Comparison of ENCODE assay signal across 10 cellular contexts in the genomic region with DNA sequence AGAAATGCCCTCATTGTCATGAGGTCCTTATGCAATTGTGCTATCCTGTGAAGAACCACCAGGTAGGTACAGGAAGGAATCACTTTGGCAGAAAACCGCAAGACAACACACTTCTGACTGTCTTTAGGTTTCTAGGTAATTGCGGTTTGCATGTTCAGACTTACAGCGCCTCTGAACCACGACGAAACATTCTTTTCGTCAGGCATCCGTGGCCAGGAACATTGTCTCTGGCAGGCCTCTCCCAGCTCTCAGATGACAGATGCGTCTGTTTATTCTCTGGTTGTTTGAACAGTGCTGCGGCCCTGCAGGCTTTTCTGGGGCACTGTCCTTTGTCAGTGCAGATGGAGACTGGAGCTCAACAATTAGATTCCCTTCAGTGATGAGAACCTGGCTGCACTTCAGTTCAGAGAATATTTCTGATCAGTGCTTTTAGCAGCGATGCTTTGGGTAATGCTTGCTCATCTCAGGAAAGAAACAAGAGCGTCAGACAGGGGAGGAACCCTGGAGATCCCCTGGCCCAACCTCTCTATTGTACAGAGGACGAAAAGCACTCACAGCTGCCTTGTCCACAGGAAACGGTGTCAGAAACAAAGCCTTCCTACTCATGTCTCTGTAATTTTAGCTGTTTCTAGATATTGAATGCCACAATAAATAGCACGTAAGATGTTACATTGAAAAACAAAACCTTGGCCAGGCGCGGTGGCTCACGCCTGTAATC.
DNase-seq lines count a peak whose midpoint lies in the region; ATAC-seq and TF ChIP-seq lines count a peak whose summit lies in the region.
"Had no signal": no experiment of that assay in that cellular context is flagged by ENCODE, and none has a peak within 500 bp of the region (broad histone marks: within the 10 kb centered on the region; RNA-seq: fewer than 3 reads in every experiment).

No MANE protein-coding gene starts in this region.

- H3K36me3 ChIP-seq in adipocyte (ENCODE audit: control insufficient read depth, insufficient read depth, low read length, severe bottlenecking): no peaks in the 10 kb centered on the region
- no peaks in the 10 kb centered on the region for H3K36me3 ChIP-seq in lung (ENCODE audit: control insufficient read depth in 2 of 2, insufficient read depth in 2 of 2, low read length in 2 of 2)

- in situ Hi-C loops in GM13977 (cut with MboI; ENCODE audit: low pct_unique_long_range_greater_than_20kb, low sequenced_read_pairs, unreplicated experiment): no loop called here

- DNase-seq in COLO668 (lab: John Stamatoyannopoulos, UW; ENCODE audit: unreplicated experiment) (peak; percentile 96), NCI-H1417 treated with DMSO at 0.1 percent for 48 hours (lab: John Stamatoyannopoulos, UW) (peak; percentile 90), adipocyte (ENCODE audit: low read depth) (peak; percentile 23), lung (ENCODE audit: low spot score) (no peak), KG1 (lab: John Stamatoyannopoulos, UW) (no peak), omental fat pad (ENCODE audit: low spot score) (no peak), GM13977 (ENCODE audit: low spot score) (no peak)

- WGBS in lung, 2 donors: 60 to 64% methylated on average over 17 of the region's 17 CpGs

- H3K4me3 ChIP-seq in adipocyte (ENCODE audit: low read length) (no peak overlapping the region), lung (no peak overlapping the region)

- H3K4me1 ChIP-seq in adipocyte (ENCODE audit: control insufficient read depth, insufficient read depth, low read length) (peaks cover under 1% of the 10 kb centered on the region), lung (ENCODE audit: control insufficient read depth in 2 of 2, insufficient read depth in 2 of 2, low read length in 2 of 2) (peaks cover 0 to 3% of the 10 kb centered on the region in 2 donors)
- H3K4me1 ChIP-seq: parathyroid adenoma had no signal

- peak overlapping the region; percentile 26 to 53 for H3K27ac ChIP-seq in lung (ENCODE audit: low read depth in 1 of 2, low read length in 1 of 2)
- H3K27ac ChIP-seq: C4-2B, parathyroid adenoma had no signal

- ATAC-seq in lung (ENCODE audit: insufficient read depth, low FRiP score) (no peak), omental fat pad (ENCODE audit: low FRiP score) (no peak), HG03175 (IDR thresholded peaks at IDR 0.05; ENCODE audit: unreplicated experiment) (no peak)

- no peak overlapping the region for H3K9ac ChIP-seq in adipocyte (ENCODE audit: low read length)
- H3K9ac ChIP-seq: parathyroid adenoma had no signal

- H3K27me3 ChIP-seq in adipocyte (replicated peaks; ENCODE audit: control insufficient read depth, insufficient read depth, low read length) (peaks cover 12% of the 10 kb centered on the region), lung (ENCODE audit: control insufficient read depth, insufficient read depth) (no peaks in the 10 kb centered on the region)

- no peak for TF ChIP-seq CTCF in lung (IDR thresholded peaks at IDR 0.05; ENCODE audit: control extremely low read depth, extremely low read depth)
- TF ChIP-seq CTCF in omental fat pad (IDR thresholded peaks at IDR 0.05): no peak
- no peak for TF ChIP-seq CTCF in GM13977 (IDR thresholded peaks at IDR 0.05; ENCODE audit: extremely low read depth, insufficient read depth, missing control alignments)

- H3K9me3 ChIP-seq in adipocyte (ENCODE audit: control insufficient read depth, low read length): peaks cover 5% of the 10 kb centered on the region
- no peaks in the 10 kb centered on the region for H3K9me3 ChIP-seq in lung (ENCODE audit: control insufficient read depth in 2 of 2, insufficient read depth in 1 of 2, low read length in 1 of 2)

Comparison
In these comparisons a context has a peak if more than half of its experiments do, and no peak if none do; other contexts are left out.
1. DNase-seq: peak in COLO668 (single experiment), NCI-H1417 treated with DMSO at 0.1 percent for 48 hours (single experiment) and adipocyte (single experiment); none in lung (single experiment), KG1 (single experiment), omental fat pad (single experiment) and GM13977 (single experiment).